13 cellular contexts compared by ENCODE assay signal in genomic region chr22:43714104-43714503, GRCh38.
"Had no signal": no experiment of that assay in that cellular context is flagged by ENCODE, and none has a peak within 500 bp of the region (broad histone marks: within the 10 kb centered on the region; RNA-seq: fewer than 3 reads in every experiment).

No MANE protein-coding gene starts in this region.

- H3K4me1 ChIP-seq: colonic mucosa, esophagus muscularis mucosa, esophagus squamous epithelium, foreskin keratinocyte, gastrocnemius medialis, gastroesophageal sphincter, heart left ventricle, heart right ventricle had no signal

- H3K9me3 ChIP-seq: colonic mucosa, esophagus muscularis mucosa, esophagus squamous epithelium, gastrocnemius medialis, gastroesophageal sphincter, heart right ventricle had no signal

- H3K27ac ChIP-seq: colonic mucosa, coronary artery, epithelial cell of prostate, esophagus muscularis mucosa, esophagus squamous epithelium, foreskin keratinocyte, gastrocnemius medialis, gastroesophageal sphincter, heart left ventricle, heart right ventricle had no signal

- H3K4me3 ChIP-seq: colonic mucosa, coronary artery, dorsolateral prefrontal cortex, esophagus muscularis mucosa, esophagus squamous epithelium, gastrocnemius medialis, gastroesophageal sphincter, heart left ventricle, heart right ventricle had no signal

- H3K36me3 ChIP-seq: colonic mucosa, gastrocnemius medialis had no signal

- ATAC-seq: effector memory CD8-positive, alpha-beta T cell; esophagus mucosa; foreskin keratinocyte; gastrocnemius medialis; gastroesophageal sphincter; heart left ventricle; heart right ventricle had no signal
